ENCODE assay signal across 8 cellular contexts in the genomic region with DNA sequence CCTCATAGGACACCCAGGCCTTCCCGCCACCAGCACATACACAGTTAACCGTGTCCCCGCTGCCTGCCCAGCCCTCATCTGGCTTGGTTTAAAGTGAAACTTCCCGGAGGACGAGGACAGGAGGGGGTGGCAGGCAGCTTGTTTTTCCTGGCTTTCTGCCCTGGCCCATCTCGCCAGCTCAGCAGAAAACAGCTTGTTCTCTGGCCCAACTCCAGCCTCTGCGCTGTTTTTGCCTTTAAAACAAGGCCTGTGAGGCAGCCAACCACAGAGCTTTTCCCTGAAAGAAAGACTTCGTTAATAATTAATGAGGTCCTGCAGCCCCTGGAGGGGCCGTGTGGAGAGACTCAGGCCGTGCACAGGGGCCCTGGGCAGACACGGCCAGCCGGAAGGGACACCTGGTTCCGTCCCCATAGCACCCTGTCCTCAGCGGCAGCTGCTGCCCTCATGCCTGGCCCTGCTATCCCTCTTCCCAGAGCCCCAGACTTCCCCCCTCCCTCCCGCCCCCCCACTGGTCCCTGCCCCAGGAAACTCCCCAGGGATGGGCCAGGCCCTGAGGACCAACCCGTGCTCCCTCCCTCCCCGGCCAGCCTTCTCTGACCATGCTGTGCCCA.
DNase-seq lines count a peak whose midpoint lies in the region; ATAC-seq and TF ChIP-seq lines count a peak whose summit lies in the region.

No MANE protein-coding gene starts in this region.

- H3K27me3 ChIP-seq in breast epithelium (no peaks in the 10 kb centered on the region), spleen (replicated peaks in 1 of 7) (no peaks in the 10 kb centered on the region)
- no peaks in the 10 kb centered on the region for H3K27me3 ChIP-seq in CD4-positive, alpha-beta T cell (ENCODE audit: control insufficient read depth, insufficient read depth, low read length)

- H3K9me3 ChIP-seq in breast epithelium (no peaks in the 10 kb centered on the region), spleen (no peaks in the 10 kb centered on the region)
- H3K9me3 ChIP-seq in CD4-positive, alpha-beta T cell (ENCODE audit: control insufficient read depth, low read length): no peaks in the 10 kb centered on the region

- no peak overlapping the region for H3K27ac Mint-ChIP-seq in activated naive CD4-positive, alpha-beta T cell treated with anti-CD3 and anti-CD28 coated beads, Interleukin-2, amount 50 U/mL, for 72 hours
- H3K27ac Mint-ChIP-seq in CD4-positive, alpha-beta T cell: no peak overlapping the region

- H3K4me1 ChIP-seq in breast epithelium (peaks cover 19 to 67% of the 10 kb centered on the region in 2 donors), spleen (peaks cover 10 to 83% (median 61%) of the 10 kb centered on the region in 6 donors)

- H3K4me1 Mint-ChIP-seq in CD4-positive, alpha-beta T cell (ENCODE audit: low read depth): no peaks in the 10 kb centered on the region

- no peaks in the 10 kb centered on the region for H3K27me3 Mint-ChIP-seq in CD4-positive, alpha-beta T cell

- H3K36me3 Mint-ChIP-seq in activated naive CD4-positive, alpha-beta T cell treated with anti-CD3 and anti-CD28 coated beads, Interleukin-2, amount 50 U/mL, for 72 hours: no peaks in the 10 kb centered on the region
- H3K36me3 Mint-ChIP-seq in CD4-positive, alpha-beta T cell (ENCODE audit: low read depth): peaks cover 7% of the 10 kb centered on the region

- no peaks in the 10 kb centered on the region for H3K9me3 Mint-ChIP-seq in activated naive CD4-positive, alpha-beta T cell treated with anti-CD3 and anti-CD28 coated beads, Interleukin-2, amount 50 U/mL, for 72 hours
- H3K9me3 Mint-ChIP-seq in CD4-positive, alpha-beta T cell: no peaks in the 10 kb centered on the region

- TF ChIP-seq CTCF in breast epithelium (IDR thresholded peaks at IDR 0.05) (no peak), spleen (IDR thresholded peaks at IDR 0.05 in 8 of 11, conservative IDR thresholded peaks at IDR 0.05 in 3 of 11) (peak in 1 of 11 experiments; percentile 10)
- TF ChIP-seq CTCF in CD4-positive, alpha-beta T cell (IDR thresholded peaks at IDR 0.05): no peak

- intact Hi-C loops in breast epithelium (cut with DNase I; ENCODE audit: low total_unique reads): loop anchor here (10.0 kb wide), 1 partner anchor 110 kb away; the partner anchor contains the start of gene RXRA
- intact Hi-C loops in spleen (cut with DNase I; ENCODE audit: low total_unique reads): no loop called here
- intact Hi-C loops in CD4-positive, alpha-beta T cell (cut with DNase I, micrococcal nuclease): no loop called here

- no peak for ATAC-seq in activated naive CD4-positive, alpha-beta T cell treated with anti-CD3 and anti-CD28 coated beads, Interleukin-2, amount 50 U/mL, for 72 hours
- ATAC-seq in HG02840 (IDR thresholded peaks at IDR 0.05; ENCODE audit: low FRiP score, unreplicated experiment): no peak
- ATAC-seq in CD4-positive, alpha-beta T cell (ENCODE audit: poor library complexity): no peak

- no peak overlapping the region for H3K4me3 Mint-ChIP-seq in CD4-positive, alpha-beta T cell

- WGBS in spleen, 5 donors: 21 to 42% (median 37%) methylated on average over 5 to 17 of the region's 17 CpGs

- H3K27ac ChIP-seq in breast epithelium (peak overlapping the region; percentile 85 to 95), spleen (peak overlapping the region; percentile 53 to 88 (median 79))
- H3K27ac ChIP-seq in CD4-positive, alpha-beta T cell (ENCODE audit: low read depth, low read length): no peak overlapping the region

- H3K36me3 ChIP-seq in breast epithelium (no peaks in the 10 kb centered on the region), spleen (peaks cover 0 to 99% (median 39%) of the 10 kb centered on the region in 6 donors)

- CTCF ChIA-PET in CD4-positive, alpha-beta T cell (lab: Charles Lee): no interaction called here

- DNase-seq in COLO668 (lab: John Stamatoyannopoulos, UW; ENCODE audit: unreplicated experiment) (peak; percentile 26), NCI-H2107 (lab: John Stamatoyannopoulos, UW) (peak; percentile 86), breast epithelium (ENCODE audit: low spot score in 2 of 2) (peak; percentile 94 to 96), iris pigment epithelial cell (ENCODE audit: low read depth) (peak; percentile 97), spleen (peak; percentile 88)
- DNase-seq in activated naive CD4-positive, alpha-beta T cell treated with anti-CD3 and anti-CD28 coated beads, Interleukin-2, amount 50 U/mL, for 72 hours (ENCODE audit: low spot score in 2 of 2): no peak
- DNase-seq in CD4-positive, alpha-beta T cell: no peak

- no peak for TF ChIP-seq POLR2A in breast epithelium (IDR thresholded peaks at IDR 0.05)
- TF ChIP-seq POLR2A in spleen (IDR thresholded peaks at IDR 0.05): no peak

- POLR2A ChIA-PET in CD4-positive, alpha-beta T cell (lab: Charles Lee): interaction anchor here (0.5 kb wide), 1 partner anchor 401 kb away, joined by 3 read pairs; no protein-coding TSS in a partner anchor

- H3K4me3 ChIP-seq in breast epithelium (peak overlapping the region in 2 of 3 donors; percentile 20 to 55), spleen (peak overlapping the region in 1 of 8 donors; percentile 4)

Comparison
In these comparisons a context has a peak if more than half of its experiments do, and no peak if none do; other contexts are left out.
1. DNase-seq: peak in COLO668 (single experiment), NCI-H2107 (single experiment), breast epithelium (2 of 2), iris pigment epithelial cell (single experiment) and spleen (single experiment); none in activated naive CD4-positive, alpha-beta T cell treated with anti-CD3 and anti-CD28 coated beads, Interleukin-2, amount 50 U/mL, for 72 hours (0 of 2) and CD4-positive, alpha-beta T cell (0 of 10).